Comparison of ENCODE assay signal across 28 cellular contexts in the genomic region with DNA sequence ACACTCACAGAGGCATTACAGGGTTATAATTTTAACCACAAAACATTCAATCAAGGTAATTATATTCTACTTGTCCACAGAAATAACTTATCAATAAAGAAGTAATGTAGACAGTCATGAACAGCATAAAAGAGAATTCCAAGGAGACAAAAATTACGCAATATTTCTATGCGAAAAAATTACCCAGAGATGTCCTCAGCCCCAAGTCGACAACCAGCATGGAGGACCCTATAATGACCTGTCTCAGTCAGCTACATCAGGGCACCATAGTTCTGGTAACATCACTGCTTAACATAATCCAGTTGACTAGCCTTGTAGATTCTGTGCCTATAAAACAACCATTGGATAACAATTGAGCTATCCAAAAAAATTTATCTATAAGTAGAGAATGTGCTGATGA.
"Had no signal": no experiment of that assay in that cellular context is flagged by ENCODE, and none has a peak within 500 bp of the region (broad histone marks: within the 10 kb centered on the region; RNA-seq: fewer than 3 reads in every experiment).

No MANE protein-coding gene starts in this region.

- DNase-seq: naive thymus-derived CD8-positive, alpha-beta T cell; nephron progenitor cell; nucleus accumbens; pancreas; right cardiac atrium; spleen; stimulated activated CD4-positive, alpha-beta T cell treated with anti-CD3 and anti-CD28 coated beads, Interleukin-12 subunit alpha, Interleukin-12 subunit beta, amount 100 ng/mL, for 4 hours; stimulated activated CD4-positive, alpha-beta T cell treated with anti-CD3 and anti-CD28 coated beads, Interleukin-1b, Interleukin-23, amount 100 ng/mL, for 48 hours; stimulated activated CD4-positive, alpha-beta T cell treated with anti-CD3 and anti-CD28 coated beads, Interleukin-4, amount 100 ng/mL, for 1 hour; stimulated activated CD4-positive, alpha-beta T cell treated with anti-CD3 and anti-CD28 coated beads, Interleukin-4, amount 100 ng/mL, for 4 hours; stimulated activated CD8-positive, alpha-beta memory T cell treated with anti-CD3 and anti-CD28 coated beads, Interleukin-4, amount 100 ng/mL, for 48 hours; stimulated activated naive CD4-positive, alpha-beta T cell; stimulated activated naive CD8-positive, alpha-beta T cell treated with anti-CD3 and anti-CD28 coated beads, Interleukin-15, amount 100 ng/mL, for 72 hours; stimulated activated naive CD8-positive, alpha-beta T cell treated with anti-CD3 and anti-CD28 coated beads, Interleukin-15, Interleukin-2, amounts not matched to agents 100 U/mL and 50 U/mL, for 24 hours; substantia nigra; testis; tibial artery; transverse colon; upper lobe of right lung; uterus had no signal

- H3K9me3 ChIP-seq: neutrophil, pancreas, prostate gland, spleen, suprapubic skin, testis, tibial artery, transverse colon, upper lobe of right lung, uterus had no signal

- H3K4me1 ChIP-seq: pancreas, prostate gland, spleen, suprapubic skin, testis, transverse colon, upper lobe of right lung, uterus had no signal

- H3K4me2 ChIP-seq: smooth muscle cell had no signal

- H3K4me3 ChIP-seq: pancreas, prostate gland, skin epidermis, smooth muscle cell, spleen, suprapubic skin, testis, tibial artery, transverse colon, upper lobe of right lung, uterus had no signal

- ATAC-seq: naive thymus-derived CD8-positive, alpha-beta T cell; natural killer cell treated with Interleukin-12 subunit alpha and Interleukin-12 subunit beta and Interleukin-15 and Interleukin-18, amount 100 ng/mL, for 72 hours; pancreas; right cardiac atrium; sciatic nerve; stimulated activated memory B cell treated with anti-CD40 and anti-IgM and Interleukin-4, amounts not matched to agents 10 μg/mL and 1 μg/mL and 100 μg/mL, for 72 hours; stimulated activated naive CD8-positive, alpha-beta T cell treated with anti-CD3 and anti-CD28 coated beads, Interleukin-15, amount 100 ng/mL, for 72 hours; stimulated activated naive CD8-positive, alpha-beta T cell treated with anti-CD3 and anti-CD28 coated beads, Interleukin-15, Interleukin-2, amounts not matched to agents 100 U/mL and 50 U/mL, for 24 hours had no signal

- H3K27ac ChIP-seq: neutrophil, pancreas, prostate gland, skin epidermis, spleen, suprapubic skin, testis, tibial artery, transverse colon, upper lobe of right lung, uterus had no signal

- FAIRE-seq: pancreas had no signal

- H3K36me3 ChIP-seq: neutrophil, pancreas, prostate gland, spleen, suprapubic skin, tibial artery, transverse colon, upper lobe of right lung, uterus had no signal

- H3K27me3 ChIP-seq: neutrophil, pancreas, spleen, suprapubic skin, testis, tibial artery, transverse colon, upper lobe of right lung, uterus had no signal
